Comparison of ENCODE assay signal across 34 cellular contexts in genomic region chr3:162971715-162972114, GRCh38.
"Had no signal": no experiment of that assay in that cellular context is flagged by ENCODE, and none has a peak within 500 bp of the region (broad histone marks: within the 10 kb centered on the region; RNA-seq: fewer than 3 reads in every experiment).

No MANE protein-coding gene starts in this region.

- H3K9me3 ChIP-seq: adrenal gland, ascending aorta, body of pancreas, breast epithelium had no signal

- ATAC-seq: activated naive CD4-positive, alpha-beta T cell treated with anti-CD3 and anti-CD28 coated beads, Interleukin-2, amount 50 U/mL, for 72 hours; activated naive CD8-positive, alpha-beta T cell treated with anti-CD3 and anti-CD28 coated beads, Interleukin-2, amount 50 U/mL, for 24 hours; activated T-cell treated with anti-CD3 and anti-CD28 coated beads, Interleukin-2, amount 50 U/mL, for 4 hours; activated T-cell treated with anti-CD3 and anti-CD28 coated beads, Interleukin-2, amount 50 U/mL, for 72 hours; activated T-helper 17 cell treated with anti-CD3 and anti-CD28 coated beads, Interleukin-2, amount 50 U/mL, for 72 hours; body of pancreas had no signal

- H3K4me1 ChIP-seq: adrenal gland, ascending aorta, body of pancreas, breast epithelium had no signal

- H3K27me3 ChIP-seq: adrenal gland, ascending aorta, body of pancreas, brain microvascular endothelial cell, breast epithelium, cardiac muscle cell had no signal

- H3K36me3 ChIP-seq: adrenal gland, ascending aorta, brain microvascular endothelial cell, breast epithelium, cardiac muscle cell had no signal

- H3K4me3 ChIP-seq: adrenal gland, ascending aorta, body of pancreas, breast epithelium, cardiac muscle cell had no signal

- H3K27ac ChIP-seq: adrenal gland, ascending aorta, body of pancreas, brain microvascular endothelial cell, breast epithelium, cardiac muscle cell had no signal

- FAIRE-seq: astrocyte, bronchial epithelial cell had no signal

- DNase-seq: activated effector memory CD4-positive, alpha-beta T cell treated with anti-CD3 and anti-CD28 coated beads, Interleukin-2, amount 50 U/mL, for 16 hours; activated effector memory CD4-positive, alpha-beta T cell treated with Interleukin-2 at 50 U/mL for 16 hours; activated gamma-delta T cell; activated gamma-delta T cell treated with Interleukin-2 at 50 U/mL for 16 hours; activated naive CD4-positive, alpha-beta T cell; activated naive CD4-positive, alpha-beta T cell treated with anti-CD3 and anti-CD28 coated beads for 36 hours; activated naive CD4-positive, alpha-beta T cell treated with anti-CD3 and anti-CD28 coated beads, Interleukin-2, amount 10 ng/mL, durations not matched to agents 7 days and 5 days; activated naive CD4-positive, alpha-beta T cell treated with anti-CD3 and anti-CD28 coated beads, Interleukin-2, amount 50 U/mL, for 16 hours; activated naive CD4-positive, alpha-beta T cell treated with Interleukin-2 at 50 U/mL for 16 hours; activated naive CD8-positive, alpha-beta T cell treated with anti-CD3 and anti-CD28 coated beads for 36 hours; activated naive CD8-positive, alpha-beta T cell treated with anti-CD3 and anti-CD28 coated beads, Interleukin-2, amount 10 ng/mL, durations not matched to agents 7 days and 5 days; activated naive CD8-positive, alpha-beta T cell treated with anti-CD3 and anti-CD28 coated beads, Interleukin-2, amount 50 U/mL, for 24 hours; activated T-cell treated with anti-CD3 and anti-CD28 coated beads, Interleukin-2, amount 50 U/mL, for 1 hour; activated T-cell treated with anti-CD3 and anti-CD28 coated beads, Interleukin-2, amount 50 U/mL, for 24 hours; activated T-cell treated with anti-CD3 and anti-CD28 coated beads, Interleukin-2, amount 50 U/mL, for 4 hours; activated T-cell treated with anti-CD3 and anti-CD28 coated beads, Interleukin-2, amount 50 U/mL, for 48 hours; activated T-cell treated with anti-CD3 and anti-CD28 coated beads, Interleukin-2, amount 50 U/mL, for 72 hours; adrenal gland; amniotic stem cell; amygdala; anterior cingulate cortex; aorta; body of pancreas; brain microvascular endothelial cell; caudate nucleus; central memory CD4-positive, alpha-beta T cell; cerebellar nuclear complex had no signal
